In genomic region chr22:21282646-21283045, GRCh38 we compare ENCODE assay signal across 7 cellular contexts.
DNase-seq lines count a peak whose midpoint lies in the region; ATAC-seq and TF ChIP-seq lines count a peak whose summit lies in the region.
"Not testable (repeated sequence)": the region's sequence is repeated elsewhere in the genome, so short reads cannot be mapped to it uniquely, and the experiment has no call there.

No MANE protein-coding gene starts in this region.

- not testable (repeated sequence) for H3K4me3 Mint-ChIP-seq in WTC11; osteocyte (ENCODE audit: unreplicated experiment)

- ATAC-seq in WTC11, left cardiac atrium, right lobe of liver: not testable (repeated sequence)

- H3K27me3 ChIP-seq in right lobe of liver, suprapubic skin: not testable (repeated sequence)

- not testable (repeated sequence) for H3K27ac Mint-ChIP-seq in WTC11; osteocyte (ENCODE audit: unreplicated experiment)

- CTCF ChIA-PET in WTC11 (lab: Charles Lee) = not testable (repeated sequence)

- H3K27ac ChIP-seq in right lobe of liver, suprapubic skin: not testable (repeated sequence)

- POLR2A ChIA-PET in WTC11 (lab: Charles Lee) = not testable (repeated sequence)

- not testable (repeated sequence) for H3K9me3 ChIP-seq in right lobe of liver, suprapubic skin

- H3K27me3 Mint-ChIP-seq in WTC11 (ENCODE audit: low read depth); osteocyte (ENCODE audit: unreplicated experiment): not testable (repeated sequence)

- H3K4me3 ChIP-seq in right lobe of liver, suprapubic skin: not testable (repeated sequence)

- intact Hi-C loops in left cardiac atrium (cut with DNase I); right lobe of liver (cut with DNase I): not testable (repeated sequence)

- not testable (repeated sequence) for H3K36me3 ChIP-seq in right lobe of liver, suprapubic skin

- TF ChIP-seq POLR2A in right lobe of liver (IDR thresholded peaks at IDR 0.05); suprapubic skin (IDR thresholded peaks at IDR 0.05): not testable (repeated sequence)

- H3K9me3 Mint-ChIP-seq in WTC11; osteocyte (ENCODE audit: unreplicated experiment): not testable (repeated sequence)

- not testable (repeated sequence) for TF ChIP-seq CTCF in WTC11 (IDR thresholded peaks at IDR 0.05); right lobe of liver (IDR thresholded peaks at IDR 0.05); osteocyte (IDR thresholded peaks at IDR 0.05); suprapubic skin (IDR thresholded peaks at IDR 0.05)

- not testable (repeated sequence) for H3K4me1 Mint-ChIP-seq in WTC11; osteocyte (ENCODE audit: unreplicated experiment)

- peak; percentile 8 for DNase-seq in WTC11 (ENCODE audit: low spot score)
- DNase-seq in activated CD8-positive, alpha-beta memory T cell treated with anti-CD3 and anti-CD28 coated beads, Interleukin-2, amount 50 U/mL, for 4 hours = peak; percentile 5
- DNase-seq in activated naive CD4-positive, alpha-beta T cell treated with anti-CD3 and anti-CD28 coated beads, Interleukin-2, amount 50 U/mL, for 16 hours = peak; percentile 3
- DNase-seq in left cardiac atrium = peak; percentile 13
- DNase-seq in right lobe of liver = peak; percentile 17 to 31 (median 27)
- peak; percentile 79 for DNase-seq in osteocyte (ENCODE audit: extremely low spot score, unreplicated experiment)
- DNase-seq in suprapubic skin (ENCODE audit: low spot score in 2 of 2) = peak; percentile 29 to 75

- not testable (repeated sequence) for H3K4me1 ChIP-seq in right lobe of liver, suprapubic skin

- H3K36me3 Mint-ChIP-seq in WTC11; osteocyte (ENCODE audit: unreplicated experiment): not testable (repeated sequence)

- TF ChIP-seq EP300 in suprapubic skin (IDR thresholded peaks at IDR 0.05) = not testable (repeated sequence)

- WGBS in right lobe of liver (ENCODE audit: insufficient coverage, low coverage, low lambda C conversion rate, missing lambda C conversion rate) = no CpG with 5 or more reads among the region's 10 CpGs
- 93% methylated on average over 4 of the region's 10 CpGs for WGBS in suprapubic skin

Comparison
In these comparisons a context has a peak if more than half of its experiments do, and no peak if none do; other contexts are left out.
1. DNase-seq: peak in every context shown above with its lines; median percentile 79 in osteocyte; 52 in suprapubic skin; 27 in right lobe of liver; 13 in left cardiac atrium; 8 in WTC11; 5 in activated CD8-positive, alpha-beta memory T cell treated with anti-CD3 and anti-CD28 coated beads, Interleukin-2, amount 50 U/mL, for 4 hours; 3 in activated naive CD4-positive, alpha-beta T cell treated with anti-CD3 and anti-CD28 coated beads, Interleukin-2, amount 50 U/mL, for 16 hours.